ENCODE assay signal across 14 cellular contexts in genomic region chr16:67407176-67407787, GRCh38. TPM values are rescaled to one million over a fixed set of nuclear protein-coding genes. Genes with fewer than 3 reads are reported as not detected.
A peak's percentile ranks its signal among the peaks of the same experiment; 100 is the strongest.
DNase-seq lines count a peak whose midpoint lies in the region; ATAC-seq and TF ChIP-seq lines count a peak whose summit lies in the region.
"Had no signal": no experiment of that assay in that cellular context is flagged by ENCODE, and none has a peak within 500 bp of the region (broad histone marks: within the 10 kb centered on the region; RNA-seq: fewer than 3 reads in every experiment).

No MANE protein-coding gene starts in this region.

- H3K4me3 Mint-ChIP-seq in MCF 10A (ENCODE audit: unreplicated experiment), result no peak overlapping the region
- H3K4me3 Mint-ChIP-seq in type B pancreatic cell, result no peak overlapping the region
- no peak overlapping the region for H3K4me3 Mint-ChIP-seq in naive thymus-derived CD4-positive, alpha-beta T cell
- H3K4me3 Mint-ChIP-seq: effector memory CD8-positive, alpha-beta T cell had no signal

- no peak for DNase-seq in breast epithelium (ENCODE audit: low spot score in 2 of 2)
- DNase-seq in MCF 10A (ENCODE audit: unreplicated experiment), result no peak
- DNase-seq in epithelial cell of esophagus (ENCODE audit: low read depth), result peak; percentile 60
- no peak for DNase-seq in type B pancreatic cell (ENCODE audit: extremely low spot score, unreplicated experiment)
- DNase-seq in superior temporal gyrus (ENCODE audit: extremely low spot score), result no peak
- DNase-seq in NCI-H526 treated with DMSO at 0.1 percent for 48 hours (lab: John Stamatoyannopoulos, UW), result no peak
- no peak for DNase-seq in naive thymus-derived CD4-positive, alpha-beta T cell
- DNase-seq: activated T-cell treated with anti-CD3 and anti-CD28 coated beads, Interleukin-2, amount 50 U/mL, for 48 hours; effector memory CD8-positive, alpha-beta T cell; NCI-H2081 treated with DMSO at 0.1 percent for 48 hours; NK-92 treated with Interleukin-12 subunit alpha and Interleukin-12 subunit beta, amount 100 ng/mL, for 24 hours; right lobe of liver had no signal

- H3K27ac ChIP-seq in breast epithelium, result peak overlapping the region; percentile 98
- peak overlapping the region; percentile 80 for H3K27ac ChIP-seq in muscle layer of duodenum (ENCODE audit: low read length)
- no peak overlapping the region for H3K27ac ChIP-seq in naive thymus-derived CD4-positive, alpha-beta T cell (ENCODE audit: low read depth, low read length)
- H3K27ac ChIP-seq: right lobe of liver had no signal

- H3K27me3 Mint-ChIP-seq in MCF 10A (ENCODE audit: insufficient read depth, unreplicated experiment) (no peaks in the 10 kb centered on the region), type B pancreatic cell (no peaks in the 10 kb centered on the region)
- H3K27me3 Mint-ChIP-seq in naive thymus-derived CD4-positive, alpha-beta T cell, result peaks cover 0 to 11% (median 8%) of the 10 kb centered on the region in 5 donors

- peaks cover 7 to 19% of the 10 kb centered on the region in 2 donors for H3K4me1 ChIP-seq in breast epithelium
- peaks cover 0 to 12% of the 10 kb centered on the region in 2 donors for H3K4me1 ChIP-seq in muscle layer of duodenum (ENCODE audit: control insufficient read depth in 1 of 2, insufficient read depth in 2 of 2, low read length in 2 of 2)
- H3K4me1 ChIP-seq in naive thymus-derived CD4-positive, alpha-beta T cell (ENCODE audit: control insufficient read depth in 2 of 2, insufficient read depth in 2 of 2, low read length in 2 of 2), result no peaks in the 10 kb centered on the region
- H3K4me1 ChIP-seq: right lobe of liver had no signal

- H3K36me3 Mint-ChIP-seq in MCF 10A (ENCODE audit: insufficient read depth, unreplicated experiment) (no peaks in the 10 kb centered on the region), type B pancreatic cell (peaks cover 3% of the 10 kb centered on the region)
- no peaks in the 10 kb centered on the region for H3K36me3 Mint-ChIP-seq in naive thymus-derived CD4-positive, alpha-beta T cell

- TF ChIP-seq CTCF in breast epithelium (IDR thresholded peaks at IDR 0.05) (no peak), MCF 10A (IDR thresholded peaks at IDR 0.05; ENCODE audit: unreplicated experiment) (no peak), epithelial cell of esophagus (IDR thresholded peaks at IDR 0.05; ENCODE audit: insufficient read depth, low read depth, low read length, missing control alignments) (no peak), type B pancreatic cell (conservative IDR thresholded peaks at IDR 0.05) (no peak)

- no peaks in the 10 kb centered on the region for H3K36me3 ChIP-seq in breast epithelium
- H3K36me3 ChIP-seq in muscle layer of duodenum (ENCODE audit: control insufficient read depth in 1 of 2, insufficient read depth in 2 of 2, low read length in 2 of 2), result peaks cover 0 to 4% of the 10 kb centered on the region in 2 donors
- H3K36me3 ChIP-seq in naive thymus-derived CD4-positive, alpha-beta T cell (ENCODE audit: control insufficient read depth in 2 of 3, insufficient read depth in 3 of 3, low read length in 3 of 3), result no peaks in the 10 kb centered on the region
- H3K36me3 ChIP-seq: right lobe of liver had no signal

- POLR2A ChIA-PET in MCF 10A (lab: Yijun Ruan, JAX), result no interaction called here
- POLR2A ChIA-PET in naive thymus-derived CD4-positive, alpha-beta T cell (lab: Charles Lee), result no interaction called here

- no peak for TF ChIP-seq POLR2A in breast epithelium (IDR thresholded peaks at IDR 0.05)

- CTCF ChIA-PET in MCF 10A (lab: Yijun Ruan, JAX), result interaction anchor here (1.5 to 1.8 kb wide), 2 partner anchors 9 to 147 kb away, joined by 4 to 8 read pairs; partner anchors contain the start of gene ZDHHC1
- CTCF ChIA-PET in naive thymus-derived CD4-positive, alpha-beta T cell (lab: Charles Lee), result no interaction called here

- no peaks in the 10 kb centered on the region for H3K9me3 ChIP-seq in breast epithelium
- H3K9me3 ChIP-seq in muscle layer of duodenum (ENCODE audit: control insufficient read depth in 1 of 2, low read length in 2 of 2), result no peaks in the 10 kb centered on the region
- no peaks in the 10 kb centered on the region for H3K9me3 ChIP-seq in naive thymus-derived CD4-positive, alpha-beta T cell (ENCODE audit: control insufficient read depth in 2 of 3, low read length in 3 of 3)
- H3K9me3 ChIP-seq: right lobe of liver had no signal

- no TSS peak for BruUV-seq in MCF 10A (replicated peaks; lab: Mats Ljungman, UMichigan)

- H3K27ac Mint-ChIP-seq in MCF 10A (ENCODE audit: low read depth, unreplicated experiment) (no peak overlapping the region), type B pancreatic cell (peak overlapping the region; percentile 84)
- no peak overlapping the region for H3K27ac Mint-ChIP-seq in naive thymus-derived CD4-positive, alpha-beta T cell
- H3K27ac Mint-ChIP-seq: effector memory CD8-positive, alpha-beta T cell had no signal

- no peak for ATAC-seq in naive thymus-derived CD4-positive, alpha-beta T cell
- ATAC-seq: activated CD4-positive, CD25-positive, alpha-beta regulatory T cell treated with anti-CD3 and anti-CD28 coated beads, Interleukin-2, amount 50 U/mL, for 24 hours; effector memory CD8-positive, alpha-beta T cell had no signal

- H3K27me3 ChIP-seq in breast epithelium (no peaks in the 10 kb centered on the region), muscle layer of duodenum (ENCODE audit: low read depth, low read length) (no peaks in the 10 kb centered on the region)
- H3K27me3 ChIP-seq in naive thymus-derived CD4-positive, alpha-beta T cell (ENCODE audit: control insufficient read depth in 2 of 2, insufficient read depth in 2 of 2, low read length in 2 of 2), result no peaks in the 10 kb centered on the region
- H3K27me3 ChIP-seq: right lobe of liver had no signal

- H3K4me1 Mint-ChIP-seq in MCF 10A (ENCODE audit: insufficient read depth, unreplicated experiment) (peaks cover 5% of the 10 kb centered on the region), type B pancreatic cell (ENCODE audit: unreplicated experiment) (peaks cover 31% of the 10 kb centered on the region)
- H3K4me1 Mint-ChIP-seq in naive thymus-derived CD4-positive, alpha-beta T cell, result peaks cover 0 to under 1% (median 0%) of the 10 kb centered on the region in 7 donors

- intact Hi-C loops in breast epithelium (cut with DNase I; ENCODE audit: low total_unique reads), result no loop called here
- intact Hi-C loops in MCF 10A (cut with micrococcal nuclease), result no loop called here
- intact Hi-C loops in naive thymus-derived CD4-positive, alpha-beta T cell (cut with micrococcal nuclease), result no loop called here

- H3K9me3 Mint-ChIP-seq in MCF 10A (ENCODE audit: unreplicated experiment) (no peaks in the 10 kb centered on the region), type B pancreatic cell (no peaks in the 10 kb centered on the region)
- peaks cover 0 to 1% (median 0%) of the 10 kb centered on the region in 11 donors for H3K9me3 Mint-ChIP-seq in naive thymus-derived CD4-positive, alpha-beta T cell
- H3K9me3 Mint-ChIP-seq: effector memory CD8-positive, alpha-beta T cell had no signal

- no peak overlapping the region for H3K4me3 ChIP-seq in breast epithelium
- no peak overlapping the region for H3K4me3 ChIP-seq in epithelial cell of esophagus (ENCODE audit: low read length)
- H3K4me3 ChIP-seq in muscle layer of duodenum (ENCODE audit: low read depth in 1 of 2, low read length in 2 of 2), result no peak overlapping the region
- H3K4me3 ChIP-seq in naive thymus-derived CD4-positive, alpha-beta T cell (ENCODE audit: low read length), result no peak overlapping the region
- H3K4me3 ChIP-seq: right lobe of liver had no signal

RNA-seq across cellular contexts. Expression of gene ZDHHC1, which starts 9.0 kb away (rescaled TPM):
- 10 to 100 TPM; 17.4 to 20.3 (median 19.3) TPM for total RNA-seq in breast epithelium
- total RNA-seq in MCF 10A (2022), result 5.9 and 7.6 TPM in 2 replicates
- total RNA-seq in type B pancreatic cell (ENCODE audit: low replicate concordance), result 10.1 and 11.3 TPM in 2 replicates
- 1 to 10 TPM in 1 of 5 experiments, under 1 TPM in 2, not detected in 2; 0.34 to 3.6 (median 0.48) TPM for total RNA-seq in naive thymus-derived CD4-positive, alpha-beta T cell
- not detected for polyA plus RNA-seq in naive thymus-derived CD4-positive, alpha-beta T cell

RNA-seq across cellular contexts. Expression of gene TPPP3, which starts 14.0 kb away (rescaled TPM):
- total RNA-seq in breast epithelium, result 1 to 10 TPM; 1.3 to 6.9 (median 3.6) TPM
- not detected in 2 replicates for total RNA-seq in MCF 10A (2022)
- total RNA-seq in type B pancreatic cell (ENCODE audit: low replicate concordance), result 39.3 and 44.5 TPM in 2 replicates
- total RNA-seq in naive thymus-derived CD4-positive, alpha-beta T cell, result 10 to 100 TPM in 1 of 5 experiments, under 1 TPM in 1, not detected in 3; 0.37 to 18.7 TPM
- polyA plus RNA-seq in naive thymus-derived CD4-positive, alpha-beta T cell, result under 1 TPM in 1 of 2 donors, not detected in 1; 0.19 TPM

RNA-seq across cellular contexts. Expression of gene HSD11B2, which starts 23.6 kb away (rescaled TPM):
- total RNA-seq in breast epithelium (10 to 100 TPM in 2 of 3 donors, under 1 TPM in 1; 0.32 to 66.9 (median 10.2) TPM), MCF 10A (2022) (0.42 and 0.86 TPM in 2 replicates), type B pancreatic cell (ENCODE audit: low replicate concordance) (5.4 and 8.5 TPM in 2 replicates)
- under 1 TPM in 1 of 5 experiments, not detected in 4; 0.17 TPM for total RNA-seq in naive thymus-derived CD4-positive, alpha-beta T cell
- polyA plus RNA-seq in naive thymus-derived CD4-positive, alpha-beta T cell, result not detected
